ENCODE assay signal across 8 cellular contexts in genomic region chr2:197786010-197786877, GRCh38. TPM values are rescaled to one million over a fixed set of nuclear protein-coding genes. Genes with fewer than 3 reads are reported as not detected.
A peak's percentile ranks its signal among the peaks of the same experiment; 100 is the strongest.
DNase-seq lines count a peak whose midpoint lies in the region; ATAC-seq and TF ChIP-seq lines count a peak whose summit lies in the region.

No MANE protein-coding gene starts in this region.

- intact Hi-C loops in right cardiac atrium (cut with DNase I): no loop called here

- H3K4me2 ChIP-seq in KMS-11: peak overlapping the region; percentile 48

- peaks cover 3% of the 10 kb centered on the region for H3K4me1 ChIP-seq in KMS-11 (ENCODE audit: low read depth, poor library complexity, severe bottlenecking)
- no peaks in the 10 kb centered on the region for H3K4me1 ChIP-seq in right cardiac atrium (ENCODE audit: control insufficient read depth, insufficient read depth, low read length)
- H3K4me1 ChIP-seq in skeletal muscle tissue (ENCODE audit: control insufficient read depth in 3 of 3, insufficient read depth in 3 of 3, low read length in 3 of 3): peaks cover 0 to 7% (median 5%) of the 10 kb centered on the region in 3 donors

- no peaks in the 10 kb centered on the region for H3K9me3 ChIP-seq in right cardiac atrium (ENCODE audit: control insufficient read depth, low read length)
- no peaks in the 10 kb centered on the region for H3K9me3 ChIP-seq in skeletal muscle tissue (ENCODE audit: control insufficient read depth in 3 of 3, low read length in 3 of 3)

- H3K36me3 ChIP-seq in KMS-11 (ENCODE audit: insufficient read depth): no peaks in the 10 kb centered on the region
- no peaks in the 10 kb centered on the region for H3K36me3 ChIP-seq in skeletal muscle tissue (ENCODE audit: control insufficient read depth in 3 of 3, insufficient read depth in 3 of 3, low read length in 3 of 3)

- no peaks in the 10 kb centered on the region; the same call in 1 of the 2 replicates for H4K20me1 ChIP-seq in KMS-11 (ENCODE audit: insufficient read depth)

- peak; percentile 57 for TF ChIP-seq CTCF in KMS-11 (conservative IDR thresholded peaks at IDR 0.05; ENCODE audit: low read depth, low read length)

- no peaks in the 10 kb centered on the region for H3K27me3 ChIP-seq in KMS-11 (ENCODE audit: insufficient read depth, low read depth)
- H3K27me3 ChIP-seq in right cardiac atrium (ENCODE audit: control insufficient read depth, insufficient read depth): no peaks in the 10 kb centered on the region
- H3K27me3 ChIP-seq in skeletal muscle tissue (ENCODE audit: control insufficient read depth in 3 of 3, insufficient read depth in 3 of 3, low read length in 3 of 3): peaks cover 5 to 11% (median 7%) of the 10 kb centered on the region in 3 donors

- H3K27ac ChIP-seq in KMS-11: no peak overlapping the region
- H3K27ac ChIP-seq in right cardiac atrium (ENCODE audit: low read length): no peak overlapping the region
- H3K27ac ChIP-seq in skeletal muscle tissue (ENCODE audit: low read depth, low read length): peak overlapping the region; percentile 97

- ATAC-seq in right cardiac atrium: peak; percentile 62 to 67

- DNase-seq in NCI-H748 (lab: John Stamatoyannopoulos, UW; ENCODE audit: unreplicated experiment): peak; percentile 70
- DNase-seq in NCI-H748 treated with DMSO at 0.1 percent for 48 hours (lab: John Stamatoyannopoulos, UW): no peak
- peak; percentile 33 for DNase-seq in activated gamma-delta T cell treated with Interleukin-2 at 50 U/mL for 16 hours
- DNase-seq in right cardiac atrium: peak; percentile 21 to 70 (median 62)
- no peak for DNase-seq in medulla oblongata (ENCODE audit: extremely low spot score)
- no peak for DNase-seq in cortex of kidney (lab: John Stamatoyannopoulos, UW)

- H3K79me2 ChIP-seq in KMS-11 (ENCODE audit: insufficient read depth, low read depth): no peaks in the 10 kb centered on the region

- H2AFZ ChIP-seq in KMS-11 (ENCODE audit: low read depth): peak overlapping the region; percentile 86

- WGBS in right cardiac atrium: 5% methylated on average over 79 of the region's 79 CpGs

- peak overlapping the region; percentile 60; the same call in 1 of the 2 replicates for H3K9ac ChIP-seq in KMS-11
- peak overlapping the region; percentile 76 to 98 (median 94) for H3K9ac ChIP-seq in skeletal muscle tissue (ENCODE audit: low read depth in 1 of 3, low read length in 3 of 3)

- H3K4me3 ChIP-seq in KMS-11 (IDR thresholded peaks at IDR 0.05; ENCODE audit: insufficient read depth, low read depth, low read length) (peak overlapping the region; percentile 58), right cardiac atrium (ENCODE audit: low read length) (peak overlapping the region; percentile 21), skeletal muscle tissue (ENCODE audit: low read length in 3 of 3) (peak overlapping the region; percentile 75 to 85 (median 84))

RNA-seq across cellular contexts. Expression of gene BOLL, which starts 1.1 kb away (rescaled TPM):
- not detected for total RNA-seq in right cardiac atrium
- 0.11 TPM for polyA plus RNA-seq in right cardiac atrium
- 2.6 TPM for total RNA-seq in skeletal muscle tissue

RNA-seq across cellular contexts. Expression of gene PLCL1, which starts 18.1 kb away (rescaled TPM):
- 10 to 100 TPM; 37.8 to 70.1 (median 52.7) TPM for total RNA-seq in right cardiac atrium
- polyA plus RNA-seq in right cardiac atrium: 19.5 TPM
- 12.5 TPM for total RNA-seq in skeletal muscle tissue

Comparison
In these comparisons a context has a peak if more than half of its experiments do, and no peak if none do; other contexts are left out.
1. DNase-seq: peak in NCI-H748 (single experiment), activated gamma-delta T cell treated with Interleukin-2 at 50 U/mL for 16 hours (single experiment) and right cardiac atrium (3 of 3); none in NCI-H748 treated with DMSO at 0.1 percent for 48 hours (single experiment), medulla oblongata (single experiment) and cortex of kidney (single experiment).
2. H3K4me3 ChIP-seq: peak in every context shown above with its lines; median percentile 84 in skeletal muscle tissue; 58 in KMS-11; 21 in right cardiac atrium.